7 cellular contexts compared by ENCODE assay signal in the genomic region with DNA sequence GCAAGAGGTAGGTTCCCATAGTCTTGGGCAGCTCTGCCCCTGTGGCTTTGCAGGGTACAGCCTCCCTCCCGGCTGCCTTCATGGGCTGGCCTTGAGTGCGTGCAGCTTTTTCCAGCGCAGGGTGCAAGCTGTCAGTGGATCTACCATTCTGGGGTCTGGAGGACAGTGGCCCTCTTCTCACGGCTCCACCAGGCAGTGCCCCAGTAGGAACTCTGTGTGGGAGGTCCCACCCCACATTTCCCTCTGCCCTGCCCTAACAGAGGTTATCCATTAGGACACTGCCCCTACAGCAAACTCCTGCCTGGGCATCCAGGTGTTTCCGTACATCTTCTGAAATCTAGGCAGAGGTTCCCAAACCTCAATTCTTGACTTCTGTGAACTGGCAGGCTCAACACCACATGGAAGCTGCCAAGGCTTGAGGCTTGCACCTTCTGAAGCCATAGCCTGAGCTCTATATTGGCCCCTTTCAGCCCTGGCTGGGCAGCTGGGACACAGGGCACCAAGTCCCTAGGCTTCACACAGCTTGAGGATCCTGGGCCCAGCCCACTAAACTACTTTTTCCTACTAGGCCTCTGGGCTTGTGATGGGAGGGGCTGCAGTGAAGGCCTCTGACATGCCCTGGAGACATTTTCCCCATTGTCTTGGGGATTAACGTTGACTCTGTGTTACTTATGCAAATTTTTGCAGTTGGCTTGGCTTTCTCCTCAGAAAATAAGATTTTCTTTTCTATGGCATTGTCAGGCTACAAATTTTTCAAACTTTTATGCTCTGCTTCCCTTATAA.
DNase-seq lines count a peak whose midpoint lies in the region; TF ChIP-seq lines count a peak whose summit lies in the region.
"Not testable (repeated sequence)": the region's sequence is repeated elsewhere in the genome, so short reads cannot be mapped to it uniquely, and the experiment has no call there.

No MANE protein-coding gene starts in this region.

- not testable (repeated sequence) for H3K23ac ChIP-seq in H9 (ENCODE audit: insufficient read length, low read depth, low read length); mesendoderm (ENCODE audit: low read length)

- H3K18ac ChIP-seq in H9 (ENCODE audit: insufficient read length, low read depth, low read length); mesendoderm (ENCODE audit: low read length): not testable (repeated sequence)

- not testable (repeated sequence) for H3K9ac ChIP-seq in H9 (ENCODE audit: extremely low read depth, insufficient read length, low read length); NT2/D1 (ENCODE audit: insufficient read length, low read depth); mesendoderm (ENCODE audit: low read length)

- not testable (repeated sequence) for H3K4me1 ChIP-seq in H9 (ENCODE audit: insufficient read depth, low read length); NT2/D1 (ENCODE audit: insufficient read depth, insufficient read length); mesendoderm (ENCODE audit: control insufficient read depth, low read depth, low read length)

- H3K79me1 ChIP-seq in H9 (ENCODE audit: insufficient read depth, low read depth, low read length, poor library complexity, severe bottlenecking); mesendoderm (ENCODE audit: low read length): not testable (repeated sequence)

- H3K27ac Mint-ChIP-seq in H9 = not testable (repeated sequence)

- H2BK20ac ChIP-seq in H9 (ENCODE audit: low read depth, low read length, poor library complexity, severe bottlenecking) = not testable (repeated sequence)

- H2AFZ ChIP-seq in H9 (ENCODE audit: low read length) = not testable (repeated sequence)

- H3K9me3 Mint-ChIP-seq in H9 = not testable (repeated sequence)

- H3K4ac ChIP-seq in H9 (ENCODE audit: low read depth, low read length); mesendoderm (ENCODE audit: low read depth, low read length): not testable (repeated sequence)

- not testable (repeated sequence) for H3K27ac ChIP-seq in H9 (ENCODE audit: insufficient read length, low read depth, low read length); mesendoderm (ENCODE audit: low read depth, low read length)

- not testable (repeated sequence) for H3K4me2 ChIP-seq in H9 (ENCODE audit: insufficient read depth, insufficient read length, low read length); mesendoderm (ENCODE audit: low read length)

- not testable (repeated sequence) for H3K79me2 ChIP-seq in H9 (ENCODE audit: insufficient read depth, low read length); mesendoderm (ENCODE audit: control insufficient read depth, insufficient read depth, low read length)

- not testable (repeated sequence) for TF ChIP-seq CTCF in H9 (conservative IDR thresholded peaks at IDR 0.05)

- not testable (repeated sequence) for H3K9me3 ChIP-seq in H9 (ENCODE audit: control insufficient read depth, low read depth, low read length); NT2/D1 (ENCODE audit: insufficient read depth, low read length)

- not testable (repeated sequence) for H4K20me1 ChIP-seq in H9 (ENCODE audit: control insufficient read depth, insufficient read depth, insufficient read length)

- peak; percentile 76 for DNase-seq in ELF-1 (ENCODE audit: low read depth, low spot score)
- peak; percentile 50 for DNase-seq in H9
- peak; percentile 62 for DNase-seq in NT2/D1 (ENCODE audit: low read depth, low spot score)
- peak; percentile 47 for DNase-seq in ecto neural progenitor cell (ENCODE audit: low spot score)
- DNase-seq in cardiac septum (ENCODE audit: low spot score) = peak; percentile 70
- peak; percentile 52 for DNase-seq in islet precursor cell
- peak; percentile 84 for DNase-seq in mesendoderm

- intact Hi-C loops in cardiac septum (cut with DNase I) = not testable (repeated sequence)

- not testable (repeated sequence) for H2BK5ac ChIP-seq in H9 (ENCODE audit: insufficient read length, low read length); mesendoderm (ENCODE audit: low read length)

- H3K4me3 ChIP-seq in NT2/D1 (ENCODE audit: insufficient read length, low read depth); mesendoderm (ENCODE audit: low read length): not testable (repeated sequence)

- not testable (repeated sequence) for H4K91ac ChIP-seq in H9 (ENCODE audit: insufficient read length, low read depth, low read length)

- H3T11ph ChIP-seq in H9 (ENCODE audit: low read length) = not testable (repeated sequence)

- H3K14ac ChIP-seq in H9 (ENCODE audit: insufficient read depth, low read length) = not testable (repeated sequence)

- not testable (repeated sequence) for H3K27me3 ChIP-seq in H9 (ENCODE audit: insufficient read depth, low read length); NT2/D1 (ENCODE audit: insufficient read depth, insufficient read length); mesendoderm (ENCODE audit: insufficient read depth, low read length, poor library complexity)

- not testable (repeated sequence) for H2BK120ac ChIP-seq in H9 (ENCODE audit: low read depth, low read length, poor library complexity, severe bottlenecking); mesendoderm (ENCODE audit: low read depth, low read length)

- peaks cover 15 to 18% of the 10 kb centered on the region in 2 experiments for H3K4me1 Mint-ChIP-seq in H9

- not testable (repeated sequence) for H3K27me3 Mint-ChIP-seq in H9 (ENCODE audit: low read depth)

- WGBS in H9 (ENCODE audit: extremely low coverage, insufficient read length, low lambda C conversion rate) = no CpG with 5 or more reads among the region's 6 CpGs
- no CpG with 5 or more reads among the region's 6 CpGs for WGBS in mesendoderm (ENCODE audit: extremely low coverage, insufficient coverage, low lambda C conversion rate)

- not testable (repeated sequence) for H2BK15ac ChIP-seq in H9 (ENCODE audit: low read depth, low read length); mesendoderm (replicated peaks; ENCODE audit: low read depth)

- H2AK5ac ChIP-seq in H9 (ENCODE audit: insufficient read length, low read length); mesendoderm (ENCODE audit: low read length): not testable (repeated sequence)

- H3K4me3 Mint-ChIP-seq in H9 = not testable (repeated sequence)

- H3K36me3 Mint-ChIP-seq in H9 (ENCODE audit: insufficient read depth in 1 of 3, low read depth in 3 of 3) = peaks cover 3 to 18% (median 3%) of the 10 kb centered on the region in 3 experiments; a peak in 6 of 7 replicates

- not testable (repeated sequence) for H3K56ac ChIP-seq in H9 (ENCODE audit: insufficient read length, low read depth, low read length); mesendoderm (ENCODE audit: low read length)

- not testable (repeated sequence) for H4K8ac ChIP-seq in H9 (replicated peaks; ENCODE audit: insufficient read length, low read depth, low read length); mesendoderm (ENCODE audit: low read depth, low read length)

- H2BK12ac ChIP-seq in H9 (ENCODE audit: insufficient read length, low read depth, low read length) = not testable (repeated sequence)

- not testable (repeated sequence) for H3K36me3 ChIP-seq in NT2/D1 (ENCODE audit: insufficient read depth, insufficient read length, low read length); mesendoderm (ENCODE audit: control insufficient read depth, insufficient read depth, low read length)

- not testable (repeated sequence) for H4K5ac ChIP-seq in H9 (ENCODE audit: insufficient read length, low read depth, low read length); mesendoderm (ENCODE audit: low read length)

- H3K23me2 ChIP-seq in H9 (ENCODE audit: insufficient read length, low read depth, low read length, poor library complexity, severe bottlenecking) = not testable (repeated sequence)
